Comparison of ENCODE assay signal across 27 cellular contexts in the genomic region with DNA sequence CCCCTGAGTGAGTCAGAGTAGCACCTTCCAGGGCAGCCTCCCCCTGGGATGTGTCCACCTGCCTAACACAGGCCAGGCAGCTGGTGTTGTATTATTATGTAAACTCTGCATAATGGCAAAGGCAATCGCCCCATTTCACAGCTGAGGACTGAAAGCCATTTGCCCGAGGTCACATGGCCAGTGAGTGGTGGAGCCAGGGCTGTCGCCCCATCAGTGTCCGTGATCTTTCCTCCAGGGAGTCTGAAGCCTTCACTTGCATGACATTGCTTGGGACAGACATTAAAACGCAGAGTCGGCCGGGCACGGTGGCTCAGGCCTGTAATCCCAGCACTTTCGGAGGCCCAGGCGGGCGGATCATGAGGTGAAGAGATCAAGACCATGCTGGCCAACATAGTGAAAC.
"Had no signal": no experiment of that assay in that cellular context is flagged by ENCODE, and none has a peak within 500 bp of the region (broad histone marks: within the 10 kb centered on the region; RNA-seq: fewer than 3 reads in every experiment).

No MANE protein-coding gene starts in this region.

- ATAC-seq: activated naive CD4-positive, alpha-beta T cell treated with anti-CD3 and anti-CD28 coated beads, Interleukin-2, amount 50 U/mL, for 72 hours; activated T-cell treated with anti-CD3 and anti-CD28 coated beads, Interleukin-2, amount 50 U/mL, for 72 hours had no signal

- H3K36me3 ChIP-seq: ascending aorta, breast epithelium, cardiac muscle cell, colonic mucosa, esophagus squamous epithelium had no signal

- H3K4me1 ChIP-seq: ascending aorta, breast epithelium, colonic mucosa had no signal

- H3K4me3 Mint-ChIP-seq: activated CD4-positive, alpha-beta memory T cell treated with anti-CD3 and anti-CD28 coated beads, Interleukin-2, amount 10 ng/mL, durations not matched to agents 7 days and 5 days; activated CD4-positive, alpha-beta T cell treated with anti-CD3 and anti-CD28 coated beads, Interleukin-2, amount 10 ng/mL, durations not matched to agents 7 days and 5 days; activated naive CD4-positive, alpha-beta T cell treated with anti-CD3 and anti-CD28 coated beads, Interleukin-2, amount 10 ng/mL, durations not matched to agents 7 days and 5 days; activated naive CD8-positive, alpha-beta T cell treated with anti-CD3 and anti-CD28 coated beads, Interleukin-2, amount 10 ng/mL, durations not matched to agents 7 days and 5 days; activated T-cell treated with anti-CD3 and anti-CD28 coated beads, Interleukin-2, amount 50 U/mL, for 24 hours; activated T-cell treated with anti-CD3 and anti-CD28 coated beads, Interleukin-2, amount 50 U/mL, for 72 hours; brain had no signal

- H3K27me3 Mint-ChIP-seq: activated CD4-positive, alpha-beta memory T cell treated with anti-CD3 and anti-CD28 coated beads, Interleukin-2, amount 10 ng/mL, durations not matched to agents 7 days and 5 days; activated CD4-positive, alpha-beta T cell treated with anti-CD3 and anti-CD28 coated beads, Interleukin-2, amount 10 ng/mL, durations not matched to agents 7 days and 5 days; activated naive CD4-positive, alpha-beta T cell treated with anti-CD3 and anti-CD28 coated beads, Interleukin-2, amount 10 ng/mL, durations not matched to agents 7 days and 5 days; activated naive CD8-positive, alpha-beta T cell treated with anti-CD3 and anti-CD28 coated beads, Interleukin-2, amount 10 ng/mL, durations not matched to agents 7 days and 5 days had no signal

- H3K36me3 Mint-ChIP-seq: activated naive CD4-positive, alpha-beta T cell treated with anti-CD3 and anti-CD28 coated beads, Interleukin-2, amount 10 ng/mL, durations not matched to agents 7 days and 5 days; activated naive CD4-positive, alpha-beta T cell treated with anti-CD3 and anti-CD28 coated beads, Interleukin-2, amount 50 U/mL, for 72 hours; activated naive CD8-positive, alpha-beta T cell treated with anti-CD3 and anti-CD28 coated beads, Interleukin-2, amount 10 ng/mL, durations not matched to agents 7 days and 5 days; brain had no signal

- H3K9me3 Mint-ChIP-seq: activated CD4-positive, alpha-beta memory T cell treated with anti-CD3 and anti-CD28 coated beads, Interleukin-2, amount 10 ng/mL, durations not matched to agents 7 days and 5 days; activated naive CD4-positive, alpha-beta T cell treated with anti-CD3 and anti-CD28 coated beads, Interleukin-2, amount 50 U/mL, for 72 hours; activated naive CD8-positive, alpha-beta T cell treated with anti-CD3 and anti-CD28 coated beads, Interleukin-2, amount 10 ng/mL, durations not matched to agents 7 days and 5 days had no signal

- DNase-seq: activated CD4-positive, alpha-beta memory T cell treated with anti-CD3 and anti-CD28 coated beads, Interleukin-2, amount 10 ng/mL, durations not matched to agents 7 days and 5 days; activated CD4-positive, alpha-beta T cell treated with anti-CD3 and anti-CD28 coated beads for 1 hour; activated CD4-positive, alpha-beta T cell treated with anti-CD3 and anti-CD28 coated beads for 4 hours; activated CD4-positive, alpha-beta T cell treated with anti-CD3 and anti-CD28 coated beads, Interleukin-2, amount 10 ng/mL, durations not matched to agents 7 days and 5 days; activated CD4-positive, alpha-beta T cell treated with anti-CD3 and anti-CD28 coated beads, Interleukin-2, amount 50 U/mL, for 4 hours; activated CD8-positive, alpha-beta memory T cell treated with anti-CD3 and anti-CD28 coated beads, Interleukin-2, amount 50 U/mL, for 48 hours; activated gamma-delta T cell; activated naive CD4-positive, alpha-beta T cell; activated naive CD4-positive, alpha-beta T cell treated with anti-CD3 and anti-CD28 coated beads, Interleukin-2, amount 10 ng/mL, durations not matched to agents 7 days and 5 days; activated naive CD8-positive, alpha-beta T cell treated with anti-CD3 and anti-CD28 coated beads, Interleukin-2, amount 10 ng/mL, durations not matched to agents 7 days and 5 days; activated T-cell treated with anti-CD3 and anti-CD28 coated beads for 4 hours; activated T-cell treated with anti-CD3 and anti-CD28 coated beads, Interleukin-2, amount 50 U/mL, for 24 hours; activated T-cell treated with anti-CD3 and anti-CD28 coated beads, Interleukin-2, amount 50 U/mL, for 72 hours; central memory CD4-positive, alpha-beta T cell; cerebellar nuclear complex; colonic mucosa; effector memory CD4-positive, alpha-beta T cell; erythroblast; esophagus squamous epithelium; foreskin melanocyte; head of caudate nucleus; T-helper 2 cell had no signal

- H3K27ac ChIP-seq: ascending aorta, breast epithelium, cardiac muscle cell, colonic mucosa had no signal

- H3K9me3 ChIP-seq: colonic mucosa, esophagus squamous epithelium had no signal

- H3K27me3 ChIP-seq: ascending aorta, cardiac muscle cell, colonic mucosa had no signal

- H3K4me1 Mint-ChIP-seq: activated CD4-positive, alpha-beta memory T cell treated with anti-CD3 and anti-CD28 coated beads, Interleukin-2, amount 10 ng/mL, durations not matched to agents 7 days and 5 days; activated CD4-positive, alpha-beta T cell treated with anti-CD3 and anti-CD28 coated beads, Interleukin-2, amount 10 ng/mL, durations not matched to agents 7 days and 5 days; activated naive CD4-positive, alpha-beta T cell treated with anti-CD3 and anti-CD28 coated beads, Interleukin-2, amount 10 ng/mL, durations not matched to agents 7 days and 5 days; activated naive CD8-positive, alpha-beta T cell treated with anti-CD3 and anti-CD28 coated beads, Interleukin-2, amount 10 ng/mL, durations not matched to agents 7 days and 5 days; brain had no signal

- H3K4me3 ChIP-seq: ascending aorta, breast epithelium, cardiac muscle cell, colonic mucosa, esophagus squamous epithelium had no signal

- H3K27ac Mint-ChIP-seq: activated CD4-positive, alpha-beta memory T cell treated with anti-CD3 and anti-CD28 coated beads, Interleukin-2, amount 10 ng/mL, durations not matched to agents 7 days and 5 days; activated CD4-positive, alpha-beta T cell treated with anti-CD3 and anti-CD28 coated beads, Interleukin-2, amount 10 ng/mL, durations not matched to agents 7 days and 5 days; activated naive CD4-positive, alpha-beta T cell treated with anti-CD3 and anti-CD28 coated beads, Interleukin-2, amount 10 ng/mL, durations not matched to agents 7 days and 5 days; activated naive CD4-positive, alpha-beta T cell treated with anti-CD3 and anti-CD28 coated beads, Interleukin-2, amount 50 U/mL, for 72 hours; activated naive CD8-positive, alpha-beta T cell treated with anti-CD3 and anti-CD28 coated beads, Interleukin-2, amount 10 ng/mL, durations not matched to agents 7 days and 5 days; activated T-cell treated with anti-CD3 and anti-CD28 coated beads, Interleukin-2, amount 50 U/mL, for 24 hours; activated T-cell treated with anti-CD3 and anti-CD28 coated beads, Interleukin-2, amount 50 U/mL, for 72 hours; brain had no signal
